Comparison of ENCODE assay signal across 25 cellular contexts in the genomic region with DNA sequence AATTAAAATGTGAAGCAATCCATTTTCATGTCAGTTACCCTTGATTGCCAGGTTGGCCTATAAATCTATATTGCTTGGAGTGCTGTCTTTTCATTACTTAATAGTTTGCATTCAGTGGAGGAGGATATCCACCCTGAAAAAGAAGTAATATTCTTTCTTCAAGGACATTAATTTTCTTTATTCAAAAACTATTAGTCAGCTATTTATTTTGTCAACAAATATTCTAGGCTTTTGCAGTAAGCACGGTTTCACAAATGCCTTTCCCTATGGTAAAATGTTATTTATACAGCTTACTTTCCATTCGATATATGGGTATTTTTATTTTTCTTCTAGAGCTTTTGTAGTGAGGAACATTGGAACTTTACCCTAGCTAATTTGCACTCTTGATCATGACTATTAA.
"Had no signal": no experiment of that assay in that cellular context is flagged by ENCODE, and none has a peak within 500 bp of the region (broad histone marks: within the 10 kb centered on the region; RNA-seq: fewer than 3 reads in every experiment).

No MANE protein-coding gene starts in this region.

- H3K27ac ChIP-seq: stomach, testis, thoracic aorta, thyroid gland, tibial nerve, transverse colon, upper lobe of left lung, upper lobe of right lung, uterus, vagina had no signal

- H3K4me3 ChIP-seq: stomach, testis, thoracic aorta, thyroid gland, tibial nerve, transverse colon, upper lobe of left lung, upper lobe of right lung, uterus, vagina had no signal

- DNase-seq: stimulated activated CD4-positive, alpha-beta T cell treated with anti-CD3 and anti-CD28 coated beads, Interleukin-2, amount 100 ng/mL, for 24 hours; stimulated activated CD4-positive, alpha-beta T cell treated with anti-CD3 and anti-CD28 coated beads, Interleukin-2, amount 100 ng/mL, for 48 hours; stimulated activated CD4-positive, alpha-beta T cell treated with anti-CD3 and anti-CD28 coated beads, Interleukin-4, amount 100 ng/mL, for 1 hour; stimulated activated CD4-positive, alpha-beta T cell treated with anti-CD3 and anti-CD28 coated beads, Interleukin-4, amount 100 ng/mL, for 24 hours; stimulated activated CD4-positive, alpha-beta T cell treated with anti-CD3 and anti-CD28 coated beads, Interleukin-4, amount 100 ng/mL, for 4 hours; stimulated activated CD8-positive, alpha-beta memory T cell treated with anti-CD3 and anti-CD28 coated beads, Interleukin-4, amount 100 ng/mL, for 48 hours; stimulated activated naive B cell treated with anti-CD40 and anti-IgM and Interleukin-4, amounts not matched to agents 10 μg/mL and 1 μg/mL and 100 μg/mL, for 72 hours; stimulated activated naive CD4-positive, alpha-beta T cell; stimulated activated naive CD4-positive, alpha-beta T cell treated with Interleukin-2 at 50 U/mL for 16 hours; stimulated activated naive CD8-positive, alpha-beta T cell treated with anti-CD3 and anti-CD28 coated beads, Interleukin-15, amount 100 ng/mL, for 72 hours; stimulated activated naive CD8-positive, alpha-beta T cell treated with anti-CD3 and anti-CD28 coated beads, Interleukin-15, Interleukin-2, amounts not matched to agents 100 U/mL and 50 U/mL, for 24 hours; stomach; substantia nigra; testis; thyroid gland; transverse colon; upper lobe of left lung; upper lobe of right lung; uterus had no signal

- FAIRE-seq: urothelium cell line had no signal

- H3K9me3 ChIP-seq: testis, thoracic aorta, thyroid gland, tibial nerve, transverse colon, upper lobe of left lung, upper lobe of right lung, uterus, vagina had no signal

- H3K36me3 ChIP-seq: stomach, thoracic aorta, thyroid gland, tibial nerve, transverse colon, upper lobe of left lung, upper lobe of right lung, uterus, vagina had no signal

- ATAC-seq: stimulated activated effector memory CD8-positive, alpha-beta T cell treated with anti-CD3 and anti-CD28 coated beads, Interleukin-12 subunit alpha, Interleukin-12 subunit beta, amount 100 ng/mL, for 72 hours; stimulated activated memory B cell treated with anti-CD40 and anti-IgM and Interleukin-4, amounts not matched to agents 10 μg/mL and 1 μg/mL and 100 μg/mL, for 72 hours; stimulated activated naive B cell treated with anti-CD40 and anti-IgM and Interleukin-4, amounts not matched to agents 10 μg/mL and 1 μg/mL and 100 μg/mL, for 72 hours; stimulated activated naive CD8-positive, alpha-beta T cell treated with anti-CD3 and anti-CD28 coated beads, Interleukin-15, amount 100 ng/mL, for 72 hours; stimulated activated naive CD8-positive, alpha-beta T cell treated with anti-CD3 and anti-CD28 coated beads, Interleukin-15, Interleukin-2, amounts not matched to agents 100 U/mL and 50 U/mL, for 24 hours; upper lobe of right lung had no signal

- H3K4me1 ChIP-seq: stomach, testis, thyroid gland, tibial nerve, transverse colon, upper lobe of left lung, upper lobe of right lung, uterus, vagina had no signal

- H3K27me3 ChIP-seq: stomach, testis, thyroid gland, tibial nerve, transverse colon, upper lobe of left lung, upper lobe of right lung, uterus, vagina had no signal
